In genomic region chr19:5048091-5048726, GRCh38 we compare ENCODE assay signal across 8 cellular contexts.
DNase-seq lines count a peak whose midpoint lies in the region; ATAC-seq and TF ChIP-seq lines count a peak whose summit lies in the region.

No MANE protein-coding gene starts in this region.

- H3K79me2 ChIP-seq in trophoblast cell (ENCODE audit: control insufficient read depth, insufficient read depth, low read length, poor library complexity): peaks cover 2% of the 10 kb centered on the region

- no peak overlapping the region for H3K4me3 Mint-ChIP-seq in activated naive CD4-positive, alpha-beta T cell treated with anti-CD3 and anti-CD28 coated beads for 36 hours

- H3K36me3 Mint-ChIP-seq in activated naive CD4-positive, alpha-beta T cell treated with anti-CD3 and anti-CD28 coated beads for 36 hours (ENCODE audit: low read depth): no peaks in the 10 kb centered on the region

- no peak overlapping the region for H2BK5ac ChIP-seq in trophoblast cell (ENCODE audit: low read depth, low read length, poor library complexity)

- H3K27ac Mint-ChIP-seq in activated naive CD4-positive, alpha-beta T cell treated with anti-CD3 and anti-CD28 coated beads for 36 hours: no peak overlapping the region

- H3K36me3 ChIP-seq in trophoblast cell (ENCODE audit: control insufficient read depth in 1 of 2, insufficient read depth in 2 of 2, low read length in 2 of 2) (peaks cover 66 to 71% of the 10 kb centered on the region in 2 experiments), upper lobe of left lung (peaks cover 6 to 49% (median 36%) of the 10 kb centered on the region in 4 donors)

- H3K4me1 ChIP-seq in trophoblast cell (ENCODE audit: control insufficient read depth in 1 of 2, insufficient read depth in 2 of 2, low read length in 2 of 2) (peaks cover 3 to 8% of the 10 kb centered on the region in 2 experiments), upper lobe of left lung (peaks cover 26 to 46% (median 31%) of the 10 kb centered on the region in 4 donors)

- H2AFZ ChIP-seq in trophoblast cell (ENCODE audit: insufficient read depth, low read length, poor library complexity): no peak overlapping the region

- no peak overlapping the region for H2BK120ac ChIP-seq in trophoblast cell (ENCODE audit: insufficient read depth, low read length, poor library complexity)

- H3K23ac ChIP-seq in trophoblast cell (ENCODE audit: low read length): no peak overlapping the region

- peak overlapping the region; percentile 73 for H3K18ac ChIP-seq in trophoblast cell (ENCODE audit: low read length)

- H4K12ac ChIP-seq in trophoblast cell (ENCODE audit: low read depth, low read length): no peak overlapping the region

- DNase-seq in DMS114 treated with DMSO at 0.1 percent for 48 hours (lab: John Stamatoyannopoulos, UW; ENCODE audit: unreplicated experiment): peak; percentile 25
- peak; percentile 57 for DNase-seq in SK-N-DZ (ENCODE audit: low spot score)
- DNase-seq in activated naive CD4-positive, alpha-beta T cell treated with anti-CD3 and anti-CD28 coated beads for 36 hours: peak; percentile 65
- DNase-seq in glomerular visceral epithelial cell (ENCODE audit: extremely low spot score): peak; percentile 71
- DNase-seq in trophoblast cell: peak; percentile 54 to 80
- peak; percentile 77 to 94 for DNase-seq in upper lobe of left lung

- no peak overlapping the region for H3K27ac ChIP-seq in trophoblast cell (ENCODE audit: low read depth, low read length)
- no peak overlapping the region for H3K27ac ChIP-seq in upper lobe of left lung

- TF ChIP-seq RAD21 in Ishikawa (IDR thresholded peaks at IDR 0.05; ENCODE audit: low read depth): peak; percentile 95

- H3K27me3 Mint-ChIP-seq in activated naive CD4-positive, alpha-beta T cell treated with anti-CD3 and anti-CD28 coated beads for 36 hours (ENCODE audit: low read depth): no peaks in the 10 kb centered on the region

- peak overlapping the region; percentile 24 for H4K8ac ChIP-seq in trophoblast cell (ENCODE audit: low read depth, low read length)

- peaks cover 1% of the 10 kb centered on the region for H3K4me1 Mint-ChIP-seq in activated naive CD4-positive, alpha-beta T cell treated with anti-CD3 and anti-CD28 coated beads for 36 hours (ENCODE audit: low read depth)

- no peaks in the 10 kb centered on the region for H3K9me3 Mint-ChIP-seq in activated naive CD4-positive, alpha-beta T cell treated with anti-CD3 and anti-CD28 coated beads for 36 hours

- H3K9me3 ChIP-seq in trophoblast cell (ENCODE audit: insufficient read depth, low read depth, low read length) (no peaks in the 10 kb centered on the region), upper lobe of left lung (no peaks in the 10 kb centered on the region)

- intact Hi-C loops in activated naive CD4-positive, alpha-beta T cell treated with anti-CD3 and anti-CD28 coated beads for 36 hours (cut with micrococcal nuclease): loop anchor here (1.0 kb wide), 1 partner anchor 432 kb away; no protein-coding TSS in a partner anchor

- H3K4me2 ChIP-seq in trophoblast cell (ENCODE audit: low read length): peak overlapping the region; percentile 8

- H4K91ac ChIP-seq in trophoblast cell (ENCODE audit: low read depth, low read length): peak overlapping the region; percentile 9

- no peaks in the 10 kb centered on the region for H3K27me3 ChIP-seq in trophoblast cell (ENCODE audit: insufficient read depth, low read length)
- no peaks in the 10 kb centered on the region for H3K27me3 ChIP-seq in upper lobe of left lung

- CTCF ChIA-PET in activated naive CD4-positive, alpha-beta T cell treated with anti-CD3 and anti-CD28 coated beads for 36 hours (lab: Charles Lee): interaction anchor here (0.9 to 2.1 kb wide), 4 partner anchors 25 to 119 kb away, joined by 3 to 4 read pairs (median 3); no protein-coding TSS in a partner anchor

- TF ChIP-seq EP300 in Ishikawa (IDR thresholded peaks at IDR 0.05; ENCODE audit: borderline replicate concordance) (no peak), upper lobe of left lung (IDR thresholded peaks at IDR 0.05) (no peak)

- H3K14ac ChIP-seq in trophoblast cell (ENCODE audit: low read length): peak overlapping the region; percentile 18

- no peak overlapping the region for H2BK12ac ChIP-seq in trophoblast cell (ENCODE audit: low read length)

- peak; percentile 97 to 99 (median 98) for TF ChIP-seq CTCF in upper lobe of left lung (IDR thresholded peaks at IDR 0.05)

- H3K79me1 ChIP-seq in trophoblast cell (ENCODE audit: low read length): peaks cover 3% of the 10 kb centered on the region

- no peak for TF ChIP-seq POLR2A in upper lobe of left lung (IDR thresholded peaks at IDR 0.05)

- WGBS in trophoblast cell (ENCODE audit: extremely low coverage, insufficient coverage, insufficient read length): no CpG with 5 or more reads among the region's 44 CpGs
- 29 to 40% methylated on average over 22 to 35 of the region's 44 CpGs for WGBS in upper lobe of left lung, 2 donors

- H3K4me3 ChIP-seq in trophoblast cell (ENCODE audit: low read depth, low read length) (no peak overlapping the region), upper lobe of left lung (no peak overlapping the region)

- H3K9ac ChIP-seq in trophoblast cell (ENCODE audit: low read length): no peak overlapping the region

- H2AK5ac ChIP-seq in trophoblast cell (ENCODE audit: low read length): peak overlapping the region; percentile 58

- ATAC-seq in upper lobe of left lung (ENCODE audit: low FRiP score in 2 of 2): peak; percentile 90 to 95
- no peak for ATAC-seq in HG03432 (IDR thresholded peaks at IDR 0.05; ENCODE audit: unreplicated experiment)

- H3K4ac ChIP-seq in trophoblast cell (ENCODE audit: low read depth, low read length): peak overlapping the region; percentile 30

TF ChIP-seq in Ishikawa, 13 proteins besides CTCF, POLR2A, EP300 and RAD21:
- peak; percentile 54; the same call in 1 of the 2 replicates for TF ChIP-seq TEAD4 (IDR thresholded peaks at IDR 0.05)
- TF ChIP-seq CEBPB (IDR thresholded peaks at IDR 0.05): no peak
- TF ChIP-seq, protein P1, sequence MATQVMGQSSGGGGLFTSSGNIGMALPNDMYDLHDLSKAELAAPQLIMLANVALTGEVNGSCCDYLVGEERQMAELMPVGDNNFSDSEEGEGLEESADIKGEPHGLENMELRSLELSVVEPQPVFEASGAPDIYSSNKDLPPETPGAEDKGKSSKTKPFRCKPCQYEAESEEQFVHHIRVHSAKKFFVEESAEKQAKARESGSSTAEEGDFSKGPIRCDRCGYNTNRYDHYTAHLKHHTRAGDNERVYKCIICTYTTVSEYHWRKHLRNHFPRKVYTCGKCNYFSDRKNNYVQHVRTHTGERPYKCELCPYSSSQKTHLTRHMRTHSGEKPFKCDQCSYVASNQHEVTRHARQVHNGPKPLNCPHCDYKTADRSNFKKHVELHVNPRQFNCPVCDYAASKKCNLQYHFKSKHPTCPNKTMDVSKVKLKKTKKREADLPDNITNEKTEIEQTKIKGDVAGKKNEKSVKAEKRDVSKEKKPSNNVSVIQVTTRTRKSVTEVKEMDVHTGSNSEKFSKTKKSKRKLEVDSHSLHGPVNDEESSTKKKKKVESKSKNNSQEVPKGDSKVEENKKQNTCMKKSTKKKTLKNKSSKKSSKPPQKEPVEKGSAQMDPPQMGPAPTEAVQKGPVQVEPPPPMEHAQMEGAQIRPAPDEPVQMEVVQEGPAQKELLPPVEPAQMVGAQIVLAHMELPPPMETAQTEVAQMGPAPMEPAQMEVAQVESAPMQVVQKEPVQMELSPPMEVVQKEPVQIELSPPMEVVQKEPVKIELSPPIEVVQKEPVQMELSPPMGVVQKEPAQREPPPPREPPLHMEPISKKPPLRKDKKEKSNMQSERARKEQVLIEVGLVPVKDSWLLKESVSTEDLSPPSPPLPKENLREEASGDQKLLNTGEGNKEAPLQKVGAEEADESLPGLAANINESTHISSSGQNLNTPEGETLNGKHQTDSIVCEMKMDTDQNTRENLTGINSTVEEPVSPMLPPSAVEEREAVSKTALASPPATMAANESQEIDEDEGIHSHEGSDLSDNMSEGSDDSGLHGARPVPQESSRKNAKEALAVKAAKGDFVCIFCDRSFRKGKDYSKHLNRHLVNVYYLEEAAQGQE (IDR thresholded peaks at IDR 0.05; ENCODE audit: low read depth): no peak
- TF ChIP-seq TCF12 (IDR thresholded peaks at IDR 0.05; ENCODE audit: low read depth): peak; percentile 19; the same call in 1 of the 2 replicates
- TF ChIP-seq CREB1 (IDR thresholded peaks at IDR 0.05; ENCODE audit: low read depth): no peak
- TF ChIP-seq NFIC (IDR thresholded peaks at IDR 0.05): no peak
- TF ChIP-seq EGR1 (IDR thresholded peaks at IDR 0.05): no peak
- TF ChIP-seq ZBTB7A (IDR thresholded peaks at IDR 0.05; ENCODE audit: low read depth): no peak
- peak; percentile 75 for TF ChIP-seq MAX (IDR thresholded peaks at IDR 0.05)
- TF ChIP-seq TAF1 (IDR thresholded peaks at IDR 0.05; ENCODE audit: low read depth): no peak
- TF ChIP-seq USF1 (IDR thresholded peaks at IDR 0.05): no peak
- TF ChIP-seq FOXM1 (IDR thresholded peaks at IDR 0.05; ENCODE audit: borderline replicate concordance, low read depth): no peak
- TF ChIP-seq YY1 (IDR thresholded peaks at IDR 0.05; ENCODE audit: low read depth): no peak

Comparison
In these comparisons a context has a peak if more than half of its experiments do, and no peak if none do; other contexts are left out.
1. DNase-seq: peak in every context shown above with its lines; median percentile 86 in upper lobe of left lung; 71 in glomerular visceral epithelial cell; 67 in trophoblast cell; 65 in activated naive CD4-positive, alpha-beta T cell treated with anti-CD3 and anti-CD28 coated beads for 36 hours; 57 in SK-N-DZ; 25 in DMS114 treated with DMSO at 0.1 percent for 48 hours.